12 cellular contexts compared by ENCODE assay signal in the genomic region with DNA sequence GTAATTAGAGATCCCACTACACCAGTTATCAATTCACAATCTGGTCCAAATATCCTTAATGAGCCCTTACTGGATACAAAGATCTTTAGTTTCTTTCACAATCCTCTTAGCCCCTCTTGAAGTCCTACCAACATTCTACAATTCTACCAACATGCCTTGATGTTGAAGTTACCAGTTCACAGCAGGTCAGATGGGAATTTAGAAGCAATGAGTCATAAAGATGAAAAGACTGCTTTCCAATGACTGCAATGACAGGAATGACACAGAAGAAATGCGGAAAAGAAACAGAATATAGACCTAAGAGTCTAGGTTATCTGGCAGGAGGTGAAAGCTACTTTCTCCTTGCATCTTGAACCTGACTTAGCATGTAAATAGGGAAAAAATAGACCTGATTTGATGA. TPM values are rescaled to one million over a fixed set of nuclear protein-coding genes. Genes with fewer than 3 reads are reported as not detected.
DNase-seq lines count a peak whose midpoint lies in the region; TF ChIP-seq lines count a peak whose summit lies in the region.
"Had no signal": no experiment of that assay in that cellular context is flagged by ENCODE, and none has a peak within 500 bp of the region (broad histone marks: within the 10 kb centered on the region; RNA-seq: fewer than 3 reads in every experiment).

No MANE protein-coding gene starts in this region.

- no peak overlapping the region for H3K27ac ChIP-seq in RWPE1
- H3K27ac ChIP-seq: neutrophil had no signal

- peak overlapping the region; percentile 15 for H3K9ac ChIP-seq in skeletal muscle satellite cell (ENCODE audit: low read depth, low read length)

- CTCF ChIA-PET in RWPE1 (lab: Yijun Ruan, JAX) = no interaction called here

- H3K4me3 ChIP-seq in fibroblast of mammary gland (ENCODE audit: control insufficient read depth, low read depth, low read length) (no peak overlapping the region), skeletal muscle satellite cell (ENCODE audit: low read length) (no peak overlapping the region)

- H3K9me3 ChIP-seq in skeletal muscle satellite cell (replicated peaks; ENCODE audit: low read length) = no peaks in the 10 kb centered on the region
- H3K9me3 ChIP-seq: neutrophil had no signal

- H3K36me3 ChIP-seq in skeletal muscle satellite cell (ENCODE audit: insufficient read depth, low read length) = no peaks in the 10 kb centered on the region

- DNase-seq in GM04503 (ENCODE audit: low read depth) = peak; percentile 63
- DNase-seq in RWPE1 (ENCODE audit: low spot score) = peak; percentile 19
- DNase-seq in fibroblast of mammary gland (ENCODE audit: low read depth) = peak; percentile 65
- DNase-seq in DMS 273 treated with DMSO at 0.1 percent for 48 hours (lab: John Stamatoyannopoulos, UW) = no peak
- DNase-seq in NCI-H2227 treated with DMSO at 0.1 percent for 48 hours (lab: John Stamatoyannopoulos, UW) = no peak
- DNase-seq in DMS153 treated with DMSO at 0.1 percent for 48 hours (lab: John Stamatoyannopoulos, UW; ENCODE audit: unreplicated experiment) = no peak
- DNase-seq: activated CD4-positive, alpha-beta T cell treated with anti-CD3 and anti-CD28 coated beads for 4 hours; activated naive CD4-positive, alpha-beta T cell treated with Interleukin-2 at 50 U/mL for 16 hours; GDM1; NCI-H2029 treated with DMSO at 0.1 percent for 48 hours had no signal

- peaks cover 30% of the 10 kb centered on the region for H3K4me1 ChIP-seq in skeletal muscle satellite cell (ENCODE audit: control insufficient read depth, insufficient read depth, low read length)

- no peaks in the 10 kb centered on the region for H3K27me3 ChIP-seq in skeletal muscle satellite cell (ENCODE audit: control insufficient read depth, insufficient read depth, low read length)
- H3K27me3 ChIP-seq: neutrophil had no signal

- H3K4me2 ChIP-seq in skeletal muscle satellite cell (ENCODE audit: low read length) = peak overlapping the region; percentile 13

- TF ChIP-seq CTCF in RWPE1 (conservative IDR thresholded peaks at IDR 0.05; ENCODE audit: low read depth) = no peak
- TF ChIP-seq CTCF in fibroblast of mammary gland (conservative IDR thresholded peaks at IDR 0.05; ENCODE audit: control insufficient read depth, insufficient read depth, low read depth, low read length) = no peak

- POLR2A ChIA-PET in RWPE1 (lab: Yijun Ruan, JAX; ENCODE audit: low non-redundant PET) = no interaction called here

RNA-seq across cellular contexts. Expression of a gene that starts 24.5 kb away (rescaled TPM):
- 21.5 and 21.8 TPM in 2 replicates for total RNA-seq in skeletal muscle satellite cell (2012; rRNA removed)

Comparison
In these comparisons a context has a peak if more than half of its experiments do, and no peak if none do; other contexts are left out.
1. DNase-seq: peak in GM04503 (single experiment), RWPE1 (single experiment) and fibroblast of mammary gland (single experiment); none in DMS 273 treated with DMSO at 0.1 percent for 48 hours (single experiment), NCI-H2227 treated with DMSO at 0.1 percent for 48 hours (single experiment) and DMS153 treated with DMSO at 0.1 percent for 48 hours (single experiment).